Comparison of ENCODE assay signal across 8 cellular contexts in the genomic region with DNA sequence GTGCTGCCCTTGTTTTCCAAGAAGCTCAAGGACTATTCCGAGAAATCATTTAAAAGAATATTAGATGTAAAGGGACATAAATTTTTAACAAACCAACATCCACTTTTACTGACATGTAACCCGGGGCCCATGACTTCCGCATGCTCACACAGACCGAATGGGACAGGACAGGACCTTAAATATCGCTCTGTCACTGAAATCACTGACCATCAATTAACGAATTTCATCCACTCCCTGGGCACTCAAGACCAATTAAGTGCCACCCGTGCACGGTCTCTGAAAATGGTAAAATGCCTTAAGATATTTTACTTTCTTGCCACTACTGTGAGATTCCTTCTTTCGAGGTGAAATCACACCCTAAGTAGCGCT. TPM values are rescaled to one million over a fixed set of nuclear protein-coding genes. Genes with fewer than 3 reads are reported as not detected.
DNase-seq lines count a peak whose midpoint lies in the region; ATAC-seq, FAIRE-seq and TF ChIP-seq lines count a peak whose summit lies in the region.

No MANE protein-coding gene starts in this region.

- FAIRE-seq in urothelium cell line (lab: Jason Lieb, UNC) = no peak

- no peaks in the 10 kb centered on the region for H3K27me3 Mint-ChIP-seq in MCF 10A (ENCODE audit: insufficient read depth, unreplicated experiment)
- H3K27me3 Mint-ChIP-seq in memory B cell = no peaks in the 10 kb centered on the region

- CTCF ChIA-PET in MCF 10A (lab: Yijun Ruan, JAX) = interaction anchor here (1.2 kb wide), 1 partner anchor 23 kb away, joined by 5 read pairs; no protein-coding TSS in a partner anchor

- intact Hi-C loops in MCF 10A (cut with micrococcal nuclease) = no loop called here

- no peak for TF ChIP-seq CTCF in AG09309 (IDR thresholded peaks at IDR 0.05; ENCODE audit: control insufficient read depth, insufficient read depth, low read depth, low read length, missing control alignments)
- no peak for TF ChIP-seq CTCF in MCF 10A (IDR thresholded peaks at IDR 0.05; ENCODE audit: unreplicated experiment)
- no peak for TF ChIP-seq CTCF in GM13976 (IDR thresholded peaks at IDR 0.05; ENCODE audit: borderline replicate concordance, control extremely low read depth, extremely low read depth, insufficient read depth, missing control alignments)

- POLR2A ChIA-PET in MCF 10A (lab: Yijun Ruan, JAX) = interaction anchor here (0.6 to 2.0 kb wide), 7 partner anchors 10 to 1945 kb away, joined by 3 to 7 read pairs (median 3); a partner anchor contains a TSS

- DNase-seq in AG09309 (ENCODE audit: low read depth) = no peak
- no peak for DNase-seq in MCF 10A (ENCODE audit: unreplicated experiment)
- DNase-seq in memory B cell (ENCODE audit: low spot score in 2 of 2) = no peak
- peak; percentile 2 for DNase-seq in urothelium cell line (ENCODE audit: low spot score)
- no peak for DNase-seq in globus pallidus (ENCODE audit: low spot score)
- no peak for DNase-seq in GM13976 (ENCODE audit: low spot score)

- TSS peak; percentile 68 for BruUV-seq in MCF 10A (replicated peaks; lab: Mats Ljungman, UMichigan)

- H3K4me1 Mint-ChIP-seq in MCF 10A (ENCODE audit: insufficient read depth, unreplicated experiment) = peaks cover 17% of the 10 kb centered on the region
- peaks cover 6% of the 10 kb centered on the region for H3K4me1 Mint-ChIP-seq in memory B cell

- H3K27ac Mint-ChIP-seq in MCF 10A (ENCODE audit: low read depth, unreplicated experiment) = peak overlapping the region; percentile 98
- H3K27ac Mint-ChIP-seq in memory B cell = peak overlapping the region; percentile 24

- peak overlapping the region; percentile 84 for H3K4me3 ChIP-seq in AG09309 (ENCODE audit: control insufficient read depth, low read depth, low read length)

- H3K36me3 Mint-ChIP-seq in MCF 10A (ENCODE audit: insufficient read depth, unreplicated experiment) = peaks cover 9% of the 10 kb centered on the region
- no peaks in the 10 kb centered on the region for H3K36me3 Mint-ChIP-seq in memory B cell

- H3K4me3 Mint-ChIP-seq in MCF 10A (ENCODE audit: unreplicated experiment) (peak overlapping the region; percentile 83), memory B cell (peak overlapping the region; percentile 89)

- in situ Hi-C loops in GM13976 (cut with MboI; ENCODE audit: low sequenced_read_pairs, unreplicated experiment) = no loop called here

- H3K9me3 Mint-ChIP-seq in MCF 10A (ENCODE audit: unreplicated experiment) = no peaks in the 10 kb centered on the region
- no peaks in the 10 kb centered on the region for H3K9me3 Mint-ChIP-seq in memory B cell

- ATAC-seq in GM19452 (IDR thresholded peaks at IDR 0.05; ENCODE audit: unreplicated experiment) = peak; percentile 61
- ATAC-seq in HG03469 (IDR thresholded peaks at IDR 0.05; ENCODE audit: unreplicated experiment) = peak; percentile 17
- peak; percentile 22 for ATAC-seq in memory B cell (ENCODE audit: low read depth)

RNA-seq across cellular contexts. Expression of a gene that starts 0.5 kb away (rescaled TPM):
- 11.4 and 11.5 TPM in 2 replicates for total RNA-seq in MCF 10A (2022)
